ENCODE assay signal across 8 cellular contexts in the genomic region with DNA sequence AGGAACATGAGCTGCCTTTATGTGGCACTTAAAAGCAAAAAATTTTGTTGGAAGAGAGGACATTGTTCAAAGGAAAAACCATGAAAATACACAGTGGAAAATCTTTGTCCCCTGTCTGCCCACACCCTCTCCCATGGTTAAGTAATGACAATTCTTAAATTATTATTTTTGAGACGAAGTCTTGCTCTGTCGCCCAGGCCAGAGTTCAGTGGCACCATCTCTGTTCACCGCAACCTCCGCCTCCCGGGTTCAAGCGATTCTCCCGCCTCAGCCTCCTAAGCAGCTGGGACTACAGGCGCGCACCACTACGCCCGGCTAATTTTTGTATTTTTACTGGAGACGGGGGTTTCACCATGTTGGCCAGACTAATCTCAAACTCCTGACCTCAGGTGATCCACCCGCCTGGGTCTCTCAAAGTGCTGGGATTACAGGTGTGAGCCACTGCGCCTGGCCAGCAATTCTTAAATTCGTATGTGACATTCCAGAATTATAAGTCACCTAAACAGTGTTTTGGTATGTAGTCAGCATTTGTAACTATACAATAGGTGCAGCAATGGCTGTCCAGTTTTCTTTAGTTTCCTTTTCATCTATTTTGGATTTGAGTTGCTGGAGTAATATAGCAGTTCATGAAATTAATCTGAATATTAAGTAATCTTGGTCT. TPM values are rescaled to one million over a fixed set of nuclear protein-coding genes. Genes with fewer than 3 reads are reported as not detected.
DNase-seq lines count a peak whose midpoint lies in the region; ATAC-seq, FAIRE-seq and TF ChIP-seq lines count a peak whose summit lies in the region.

No MANE protein-coding gene starts in this region.

- no peak for TF ChIP-seq CTCF in AG10803 (conservative IDR thresholded peaks at IDR 0.05; ENCODE audit: low read length)
- no peak for TF ChIP-seq CTCF in KMS-11 (conservative IDR thresholded peaks at IDR 0.05; ENCODE audit: low read depth, low read length)
- TF ChIP-seq CTCF in choroid plexus epithelial cell (conservative IDR thresholded peaks at IDR 0.05; ENCODE audit: low read depth, low read length): no peak

- peaks cover 5% of the 10 kb centered on the region for H3K9me3 Mint-ChIP-seq in natural killer cell treated with Interleukin-12 subunit alpha and Interleukin-12 subunit beta and Interleukin-15 and Interleukin-18, amount 100 ng/mL, for 72 hours

- peaks cover 42% of the 10 kb centered on the region for H3K79me2 ChIP-seq in KMS-11 (ENCODE audit: insufficient read depth, low read depth)

- H3K4me3 ChIP-seq in AG10803 (ENCODE audit: low read length) (peak overlapping the region; percentile 99), KMS-11 (IDR thresholded peaks at IDR 0.05; ENCODE audit: insufficient read depth, low read depth, low read length) (no peak overlapping the region), choroid plexus epithelial cell (ENCODE audit: low read depth, low read length) (peak overlapping the region; percentile 97)

- no peak for FAIRE-seq in H54 (lab: Jason Lieb, UNC)

- no peak for ATAC-seq in natural killer cell treated with Interleukin-12 subunit alpha and Interleukin-12 subunit beta and Interleukin-15 and Interleukin-18, amount 100 ng/mL, for 72 hours
- no peak for ATAC-seq in HG02884 (IDR thresholded peaks at IDR 0.05; ENCODE audit: unreplicated experiment)

- peak overlapping the region; percentile 64; the same call in 1 of the 2 replicates for H3K4me2 ChIP-seq in KMS-11

- peaks cover 10% of the 10 kb centered on the region; the same call in 1 of the 2 replicates for H3K36me3 ChIP-seq in KMS-11 (ENCODE audit: insufficient read depth)

- H3K27ac ChIP-seq in KMS-11: peak overlapping the region; percentile 74; the same call in 1 of the 2 replicates

- H4K20me1 ChIP-seq in KMS-11 (ENCODE audit: insufficient read depth): no peaks in the 10 kb centered on the region

- peaks cover 20 to 26% of the 10 kb centered on the region in 2 donors for H3K4me1 Mint-ChIP-seq in natural killer cell treated with Interleukin-12 subunit alpha and Interleukin-12 subunit beta and Interleukin-15 and Interleukin-18, amount 100 ng/mL, for 72 hours (ENCODE audit: low read depth in 2 of 2)

- H3K9ac ChIP-seq in KMS-11: peak overlapping the region; percentile 95; the same call in 1 of the 2 replicates

- peaks cover 24% of the 10 kb centered on the region for H3K4me1 ChIP-seq in KMS-11 (ENCODE audit: low read depth, poor library complexity, severe bottlenecking)

- H3K36me3 Mint-ChIP-seq in natural killer cell treated with Interleukin-12 subunit alpha and Interleukin-12 subunit beta and Interleukin-15 and Interleukin-18, amount 100 ng/mL, for 72 hours: peaks cover 18% of the 10 kb centered on the region

- H3K27me3 Mint-ChIP-seq in natural killer cell treated with Interleukin-12 subunit alpha and Interleukin-12 subunit beta and Interleukin-15 and Interleukin-18, amount 100 ng/mL, for 72 hours: no peaks in the 10 kb centered on the region

- DNase-seq in AG10803 (ENCODE audit: low read depth) (no peak), choroid plexus epithelial cell (ENCODE audit: low read depth) (no peak), H54 (ENCODE audit: insufficient read length, low spot score) (no peak), NCI-H2227 (lab: John Stamatoyannopoulos, UW; ENCODE audit: unreplicated experiment) (no peak), NCI-H1436 treated with DMSO at 0.1 percent for 48 hours (lab: John Stamatoyannopoulos, UW) (no peak)
- no peak for DNase-seq in natural killer cell treated with Interleukin-12 subunit alpha and Interleukin-12 subunit beta and Interleukin-15 and Interleukin-18, amount 100 ng/mL, for 72 hours (ENCODE audit: low spot score)

- no peak for TF ChIP-seq POLR2A in H54 (IDR thresholded peaks at IDR 0.05; ENCODE audit: low read depth, low read length)

- no peaks in the 10 kb centered on the region for H3K27me3 ChIP-seq in KMS-11 (ENCODE audit: insufficient read depth, low read depth)

- peak overlapping the region; percentile 83 for H2AFZ ChIP-seq in KMS-11 (ENCODE audit: low read depth)

- H3K27ac Mint-ChIP-seq in natural killer cell treated with Interleukin-12 subunit alpha and Interleukin-12 subunit beta and Interleukin-15 and Interleukin-18, amount 100 ng/mL, for 72 hours: peak overlapping the region; percentile 97 to 100

- H3K4me3 Mint-ChIP-seq in natural killer cell treated with Interleukin-12 subunit alpha and Interleukin-12 subunit beta and Interleukin-15 and Interleukin-18, amount 100 ng/mL, for 72 hours: peak overlapping the region; percentile 92

RNA-seq across cellular contexts. Expression of a gene that starts 0.6 kb away (rescaled TPM):
- total RNA-seq in natural killer cell treated with Interleukin-12 subunit alpha and Interleukin-12 subunit beta and Interleukin-15 and Interleukin-18, amount 100 ng/mL, for 72 hours: 100 to 1,000 TPM; 154 to 194 TPM
